1 cellular context compared by ENCODE assay signal in the genomic region with DNA sequence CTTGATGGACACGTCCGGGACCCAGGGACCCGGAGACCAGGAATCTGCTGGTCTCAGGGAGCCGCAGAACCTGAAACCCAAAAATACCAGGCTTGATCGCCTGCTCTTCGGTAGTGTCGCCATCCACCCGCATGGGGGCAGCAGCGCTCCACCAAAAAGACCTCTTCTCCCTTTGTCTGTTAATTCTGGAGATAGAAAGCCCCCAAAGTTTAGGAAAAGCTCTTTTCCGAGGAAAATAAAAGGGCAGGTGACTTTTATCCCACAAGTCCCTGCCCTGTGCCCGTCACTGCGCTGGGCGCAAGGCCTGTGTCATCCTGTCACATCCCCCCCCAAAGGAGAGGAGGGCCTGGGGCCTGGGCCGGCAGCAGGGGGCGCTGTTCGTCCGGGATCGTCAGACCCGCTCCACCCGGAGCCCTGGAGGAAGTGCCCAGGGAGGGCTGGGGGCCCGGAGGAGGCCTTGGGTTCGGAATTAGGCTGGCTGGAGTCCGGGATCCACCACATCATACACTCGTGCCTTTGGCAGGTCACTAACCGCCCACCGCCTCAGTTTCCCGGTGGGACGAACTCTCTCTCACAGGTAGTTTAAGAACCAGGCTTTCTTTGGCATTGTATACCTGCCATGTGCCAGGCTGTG.
TF ChIP-seq lines count a peak whose summit lies in the region.

No MANE protein-coding gene starts in this region.

TF ChIP-seq in K562, 482 proteins besides CTCF, POLR2A, EP300 and RAD21 (continued from another document):
- TF ChIP-seq ZNF518B (CRISPR knock-in tag; IDR thresholded peaks at IDR 0.05) (no peak), OTX1 (CRISPR knock-in tag; IDR thresholded peaks at IDR 0.05) (no peak), HDAC2 (IDR thresholded peaks at IDR 0.05) (no peak), EZH2 (IDR thresholded peaks at IDR 0.05; ENCODE audit: borderline replicate concordance, low read depth, low read length) (no peak), CHD2 (IDR thresholded peaks at IDR 0.05; ENCODE audit: low read depth, low read length) (no peak), JUND (IDR thresholded peaks at IDR 0.05; ENCODE audit: borderline replicate concordance, low read depth, low read length) (0 out of 2 replicates have a peak, but pooled peaks have one; percentile 8), JUND (tag; IDR thresholded peaks at IDR 0.05; ENCODE audit: borderline replicate concordance, low read depth, low read length) (no peak), ZNF668 (CRISPR knock-in tag; IDR thresholded peaks at IDR 0.05) (no peak), POLR2AphosphoS2 (IDR thresholded peaks at IDR 0.05; ENCODE audit: low read length) (no peak), PHF8 (IDR thresholded peaks at IDR 0.05; ENCODE audit: borderline replicate concordance, low read length) (no peak), ETV5 (CRISPR knock-in tag; IDR thresholded peaks at IDR 0.05; ENCODE audit: low read depth) (no peak), ARID2 (IDR thresholded peaks at IDR 0.05) (peak; percentile 85), ZNF717 (CRISPR knock-in tag; IDR thresholded peaks at IDR 0.05) (no peak), MAZ (CRISPR knock-in tag; conservative IDR thresholded peaks at IDR 0.05 in 1 of 2, IDR thresholded peaks at IDR 0.05 in 1 of 2) (peak; percentile 26 to 86; a peak in 3 of 4 replicates), ZFX (CRISPR knock-in tag; IDR thresholded peaks at IDR 0.05) (no peak), YY1 (IDR thresholded peaks at IDR 0.05; ENCODE audit: borderline replicate concordance in 1 of 3, control insufficient read depth in 1 of 3, extremely low read depth in 1 of 3, insufficient read depth in 3 of 3, insufficient read length in 1 of 3, insufficient replicate concordance in 2 of 3, low read depth in 1 of 3, low read length in 2 of 3) (peak in 2 of 3 experiments; percentile 5 to 40), HNRNPL (IDR thresholded peaks at IDR 0.05; ENCODE audit: low read depth, low read length) (no peak), KLF10 (CRISPR knock-in tag; IDR thresholded peaks at IDR 0.05) (no peak), CTCFL (IDR thresholded peaks at IDR 0.05; ENCODE audit: borderline replicate concordance, insufficient read depth, low read depth, low read length, poor library complexity, severe bottlenecking) (peak; percentile 62), NCOA2 (IDR thresholded peaks at IDR 0.05; ENCODE audit: partially characterized antibody in 2 of 2) (no peak), ARNT (IDR thresholded peaks at IDR 0.05) (0 out of 4 replicates have a peak, but pooled peaks of 1 of the 2 experiments have one; percentile 24), CBX5 (IDR thresholded peaks at IDR 0.05; ENCODE audit: borderline replicate concordance, low read depth) (no peak), MYC (IDR thresholded peaks at IDR 0.05; ENCODE audit: low read depth, low read length) (peak; percentile 36; the same call in 1 of the 2 replicates), MYC (CRISPR knock-in tag; IDR thresholded peaks at IDR 0.05; ENCODE audit: borderline replicate concordance, low read depth) (no peak), VEZF1 (CRISPR knock-in tag; IDR thresholded peaks at IDR 0.05) (peak; percentile 67), ETV1 (tag; conservative IDR thresholded peaks at IDR 0.05; ENCODE audit: low read depth) (peak; percentile 21; the same call in 1 of the 2 replicates), ATF6 (CRISPR knock-in tag; IDR thresholded peaks at IDR 0.05) (no peak), ZBTB2 (IDR thresholded peaks at IDR 0.05) (no peak), RBM17 (IDR thresholded peaks at IDR 0.05; ENCODE audit: borderline replicate concordance, low read depth, low read length) (no peak), GABPB1 (CRISPR knock-in tag; IDR thresholded peaks at IDR 0.05) (peak; percentile 34; the same call in 1 of the 2 replicates), ZNF217 (CRISPR knock-in tag; IDR thresholded peaks at IDR 0.05) (no peak), ILF3 (IDR thresholded peaks at IDR 0.05; ENCODE audit: borderline replicate concordance) (no peak), NFYB (IDR thresholded peaks at IDR 0.05; ENCODE audit: extremely low read depth, insufficient read length) (no peak), TEAD4 (IDR thresholded peaks at IDR 0.05; ENCODE audit: low read length) (0 out of 2 replicates have a peak, but pooled peaks have one; percentile 31), TEAD4 (CRISPR knock-in tag; IDR thresholded peaks at IDR 0.05; ENCODE audit: borderline replicate concordance) (no peak), PTBP1 (IDR thresholded peaks at IDR 0.05; ENCODE audit: low read depth, low read length) (0 out of 2 replicates have a peak, but pooled peaks have one; percentile 30), NFE2 (IDR thresholded peaks at IDR 0.05; ENCODE audit: low read depth) (no peak), TBP (optimal IDR thresholded peaks at IDR 0.05; ENCODE audit: low read depth, low read length) (peak; percentile 9)
- TF ChIP-seq, protein P1, sequence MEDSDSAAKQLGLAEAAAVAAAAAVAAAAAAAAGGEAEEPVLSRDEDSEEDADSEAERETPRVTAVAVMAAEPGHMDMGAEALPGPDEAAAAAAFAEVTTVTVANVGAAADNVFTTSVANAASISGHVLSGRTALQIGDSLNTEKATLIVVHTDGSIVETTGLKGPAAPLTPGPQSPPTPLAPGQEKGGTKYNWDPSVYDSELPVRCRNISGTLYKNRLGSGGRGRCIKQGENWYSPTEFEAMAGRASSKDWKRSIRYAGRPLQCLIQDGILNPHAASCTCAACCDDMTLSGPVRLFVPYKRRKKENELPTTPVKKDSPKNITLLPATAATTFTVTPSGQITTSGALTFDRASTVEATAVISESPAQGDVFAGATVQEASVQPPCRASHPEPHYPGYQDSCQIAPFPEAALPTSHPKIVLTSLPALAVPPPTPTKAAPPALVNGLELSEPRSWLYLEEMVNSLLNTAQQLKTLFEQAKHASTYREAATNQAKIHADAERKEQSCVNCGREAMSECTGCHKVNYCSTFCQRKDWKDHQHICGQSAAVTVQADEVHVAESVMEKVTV (CRISPR knock-in tag; IDR thresholded peaks at IDR 0.05): peak; percentile 85
